8 cellular contexts compared by ENCODE assay signal in the genomic region with DNA sequence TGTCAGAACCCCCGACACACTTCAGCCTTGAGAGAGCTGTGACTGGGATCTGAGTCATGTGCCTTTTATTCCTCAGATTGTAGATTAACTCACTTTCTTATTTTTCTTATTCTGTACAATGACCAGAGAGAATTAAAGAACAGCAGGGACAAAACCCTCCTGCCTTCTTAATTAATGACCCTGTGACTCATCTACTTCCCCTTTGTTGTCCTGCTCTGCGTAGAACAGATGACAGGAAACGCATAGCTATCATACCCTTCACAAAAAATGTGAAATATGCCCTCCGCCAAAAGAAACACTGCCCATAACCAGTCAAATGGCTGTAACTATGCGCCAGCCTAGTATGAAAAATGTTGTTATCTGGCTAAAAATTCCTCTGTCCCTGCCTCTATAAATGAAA. TPM values are rescaled to one million over a fixed set of nuclear protein-coding genes. Genes with fewer than 3 reads are reported as not detected.
A peak's percentile ranks its signal among the peaks of the same experiment; 100 is the strongest.
DNase-seq lines count a peak whose midpoint lies in the region; ATAC-seq and TF ChIP-seq lines count a peak whose summit lies in the region.

No MANE protein-coding gene starts in this region.

- no peaks in the 10 kb centered on the region for H3K36me3 ChIP-seq in smooth muscle cell (ENCODE audit: low read depth)

- no peak overlapping the region for H3K4me3 Mint-ChIP-seq in activated naive CD4-positive, alpha-beta T cell treated with anti-CD3 and anti-CD28 coated beads for 36 hours

- intact Hi-C loops in activated naive CD4-positive, alpha-beta T cell treated with anti-CD3 and anti-CD28 coated beads for 36 hours (cut with micrococcal nuclease) = loop anchor here (5.0 kb wide), 1 partner anchor 49 kb away; no protein-coding TSS in a partner anchor

- peak overlapping the region; percentile 45 for H3K9ac ChIP-seq in smooth muscle cell (ENCODE audit: low read depth)

- DNase-seq in HFF-Myc (ENCODE audit: extremely low read depth, low read depth) (peak; percentile 77), SK-MEL-5 (ENCODE audit: low read depth, low spot score) (peak; percentile 83), fibroblast of the aortic adventitia (ENCODE audit: low read depth) (peak; percentile 98), smooth muscle cell (lab: John Stamatoyannopoulos, UW; ENCODE audit: unreplicated experiment) (no peak)
- no peak for DNase-seq in activated naive CD4-positive, alpha-beta T cell treated with anti-CD3 and anti-CD28 coated beads for 36 hours

- ATAC-seq in GM19395 (IDR thresholded peaks at IDR 0.05; ENCODE audit: unreplicated experiment) (no peak), HG03520 (IDR thresholded peaks at IDR 0.05; ENCODE audit: unreplicated experiment) (no peak), GM19463 (IDR thresholded peaks at IDR 0.05; ENCODE audit: unreplicated experiment) (no peak)

- H3K4me3 ChIP-seq in HFF-Myc (replicated peaks; ENCODE audit: low read depth, low read length) (no peak overlapping the region), fibroblast of the aortic adventitia (ENCODE audit: low read depth, low read length) (no peak overlapping the region), smooth muscle cell (no peak overlapping the region)

- no peaks in the 10 kb centered on the region for H3K9me3 Mint-ChIP-seq in activated naive CD4-positive, alpha-beta T cell treated with anti-CD3 and anti-CD28 coated beads for 36 hours

- no peaks in the 10 kb centered on the region for H3K79me2 ChIP-seq in smooth muscle cell (ENCODE audit: low read depth)

- H3F3A ChIP-seq in smooth muscle cell (ENCODE audit: low read depth) = peaks cover 5% of the 10 kb centered on the region

- no peaks in the 10 kb centered on the region for H3K9me3 ChIP-seq in smooth muscle cell (replicated peaks; ENCODE audit: low read depth)

- CTCF ChIA-PET in activated naive CD4-positive, alpha-beta T cell treated with anti-CD3 and anti-CD28 coated beads for 36 hours (lab: Charles Lee) = interaction anchor here (7.8 kb wide), 1 partner anchor 108 kb away, joined by 109 read pairs; no protein-coding TSS in a partner anchor

- no peaks in the 10 kb centered on the region for H3K36me3 Mint-ChIP-seq in activated naive CD4-positive, alpha-beta T cell treated with anti-CD3 and anti-CD28 coated beads for 36 hours (ENCODE audit: low read depth)

- H2AFZ ChIP-seq in smooth muscle cell (ENCODE audit: low read depth) = no peak overlapping the region

- H4K20me1 ChIP-seq in smooth muscle cell (ENCODE audit: low read depth) = no peaks in the 10 kb centered on the region

- TF ChIP-seq CTCF in HFF-Myc (IDR thresholded peaks at IDR 0.05; ENCODE audit: low read depth, low read length, missing control alignments) = no peak
- TF ChIP-seq CTCF in fibroblast of the aortic adventitia (IDR thresholded peaks at IDR 0.05; ENCODE audit: insufficient read depth, low read length) = no peak
- TF ChIP-seq CTCF in smooth muscle cell (IDR thresholded peaks at IDR 0.05; ENCODE audit: borderline replicate concordance, insufficient read depth, poor library complexity, severe bottlenecking) = no peak

- H3K27ac ChIP-seq in smooth muscle cell (ENCODE audit: low read depth) = peak overlapping the region; percentile 86

- no peaks in the 10 kb centered on the region for H3K27me3 ChIP-seq in smooth muscle cell (ENCODE audit: low read depth)

- H3K27ac Mint-ChIP-seq in activated naive CD4-positive, alpha-beta T cell treated with anti-CD3 and anti-CD28 coated beads for 36 hours = no peak overlapping the region

- WGBS in smooth muscle cell (ENCODE audit: low lambda C conversion rate) = 2% methylated on average over 5 of the region's 5 CpGs

- peak overlapping the region; percentile 62 for H3K4me2 ChIP-seq in smooth muscle cell

- peaks cover 7% of the 10 kb centered on the region for H3K27me3 Mint-ChIP-seq in activated naive CD4-positive, alpha-beta T cell treated with anti-CD3 and anti-CD28 coated beads for 36 hours (ENCODE audit: low read depth)

- in situ Hi-C loops in SK-MEL-5 (cut with HindIII; ENCODE audit: low pct_unique_long_range_greater_than_20kb, low sequenced_read_pairs) = no loop called here

- H3K4me1 ChIP-seq in smooth muscle cell (ENCODE audit: low read depth) = peaks cover 12% of the 10 kb centered on the region

- peaks cover 3% of the 10 kb centered on the region for H3K4me1 Mint-ChIP-seq in activated naive CD4-positive, alpha-beta T cell treated with anti-CD3 and anti-CD28 coated beads for 36 hours (ENCODE audit: low read depth)

RNA-seq across cellular contexts. Expression of a gene that starts 9.1 kb away (rescaled TPM):
- 1.7 and 2.4 TPM in 2 replicates for total RNA-seq in SK-MEL-5 (2014; rRNA removed; shearing (Covaris generic))
- 1.2 and 1.6 TPM in 2 replicates for polyA plus RNA-seq in SK-MEL-5 (2015; cell fraction: cytosol; rRNA removed)
- 0.47 and 0.98 TPM in 2 replicates for polyA plus RNA-seq in SK-MEL-5 (2015; cell fraction: nucleus; rRNA removed)
- total RNA-seq in fibroblast of the aortic adventitia (ENCODE audit: low replicate concordance) (0.09 and 0.16 TPM in 2 replicates), smooth muscle cell (not detected in 2 replicates)
- not detected in 2 replicates for polyA plus RNA-seq in smooth muscle cell
- not detected for total RNA-seq in activated naive CD4-positive, alpha-beta T cell treated with anti-CD3 and anti-CD28 coated beads for 36 hours

Comparison
In these comparisons a context has a peak if more than half of its experiments do, and no peak if none do; other contexts are left out.
1. DNase-seq: peak in HFF-Myc (single experiment), SK-MEL-5 (single experiment) and fibroblast of the aortic adventitia (single experiment); none in smooth muscle cell (single experiment) and activated naive CD4-positive, alpha-beta T cell treated with anti-CD3 and anti-CD28 coated beads for 36 hours (single experiment).